Comparison of ENCODE assay signal across 1 cellular context in the genomic region with DNA sequence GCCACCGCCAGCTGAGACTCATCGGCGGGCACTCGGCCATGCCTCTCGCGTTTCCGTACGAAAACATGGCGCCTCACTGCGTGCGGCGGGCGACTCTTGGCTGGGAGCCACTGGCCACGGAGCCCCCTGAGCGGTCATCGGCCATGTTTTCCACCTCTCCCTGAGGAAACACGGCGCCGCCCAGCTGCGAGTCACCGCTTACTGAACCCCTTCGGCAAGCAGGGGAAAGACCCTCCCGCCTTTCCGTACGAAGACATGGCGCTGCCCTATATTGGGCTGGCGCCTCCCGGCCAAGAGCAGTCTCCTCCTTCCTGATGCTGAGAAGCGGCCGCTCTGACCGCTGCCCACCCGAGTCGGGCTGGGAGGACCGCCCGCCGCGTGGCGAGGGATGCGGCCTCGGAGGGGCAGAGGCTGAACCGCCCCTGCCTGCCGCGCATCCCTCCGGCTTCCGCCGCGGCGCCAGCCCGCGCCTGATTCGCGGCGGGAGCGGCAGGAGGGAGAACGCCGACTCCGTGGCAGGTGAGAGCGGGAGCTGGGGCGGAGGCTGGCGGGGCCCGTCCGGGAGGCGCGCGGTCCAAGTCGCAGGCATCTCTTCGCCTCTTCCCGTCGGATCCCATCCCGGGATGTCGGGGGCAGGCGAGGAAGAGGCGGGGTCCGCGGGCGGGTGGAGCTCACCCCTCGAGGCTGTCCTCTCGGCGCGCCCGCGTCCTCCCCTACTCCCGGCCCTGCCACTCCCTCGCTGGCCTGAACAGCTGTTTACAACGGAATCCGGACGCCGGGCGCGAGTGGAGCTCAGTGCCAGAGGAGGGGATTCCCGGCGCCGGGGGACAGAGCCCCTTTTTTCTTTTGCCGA.
TF ChIP-seq lines count a peak whose summit lies in the region.

A gene with protein sequence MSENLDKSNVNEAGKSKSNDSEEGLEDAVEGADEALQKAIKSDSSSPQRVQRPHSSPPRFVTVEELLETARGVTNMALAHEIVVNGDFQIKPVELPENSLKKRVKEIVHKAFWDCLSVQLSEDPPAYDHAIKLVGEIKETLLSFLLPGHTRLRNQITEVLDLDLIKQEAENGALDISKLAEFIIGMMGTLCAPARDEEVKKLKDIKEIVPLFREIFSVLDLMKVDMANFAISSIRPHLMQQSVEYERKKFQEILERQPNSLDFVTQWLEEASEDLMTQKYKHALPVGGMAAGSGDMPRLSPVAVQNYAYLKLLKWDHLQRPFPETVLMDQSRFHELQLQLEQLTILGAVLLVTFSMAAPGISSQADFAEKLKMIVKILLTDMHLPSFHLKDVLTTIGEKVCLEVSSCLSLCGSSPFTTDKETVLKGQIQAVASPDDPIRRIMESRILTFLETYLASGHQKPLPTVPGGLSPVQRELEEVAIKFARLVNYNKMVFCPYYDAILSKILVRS (plus strand): TSS at position 299 of the 853 bp plus-strand sequence. CDS start 4,202 bp downstream, outside the sequence.

TF ChIP-seq in SK-N-SH, 30 proteins besides CTCF, POLR2A, EP300 and RAD21 (continued from another document):
- no peak for TF ChIP-seq JUND (IDR thresholded peaks at IDR 0.05)
- TF ChIP-seq RXRA (IDR thresholded peaks at IDR 0.05; ENCODE audit: borderline replicate concordance, low read depth) = no peak
- TF ChIP-seq, protein P1, sequence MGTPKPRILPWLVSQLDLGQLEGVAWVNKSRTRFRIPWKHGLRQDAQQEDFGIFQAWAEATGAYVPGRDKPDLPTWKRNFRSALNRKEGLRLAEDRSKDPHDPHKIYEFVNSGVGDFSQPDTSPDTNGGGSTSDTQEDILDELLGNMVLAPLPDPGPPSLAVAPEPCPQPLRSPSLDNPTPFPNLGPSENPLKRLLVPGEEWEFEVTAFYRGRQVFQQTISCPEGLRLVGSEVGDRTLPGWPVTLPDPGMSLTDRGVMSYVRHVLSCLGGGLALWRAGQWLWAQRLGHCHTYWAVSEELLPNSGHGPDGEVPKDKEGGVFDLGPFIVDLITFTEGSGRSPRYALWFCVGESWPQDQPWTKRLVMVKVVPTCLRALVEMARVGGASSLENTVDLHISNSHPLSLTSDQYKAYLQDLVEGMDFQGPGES (IDR thresholded peaks at IDR 0.05; ENCODE audit: low read depth, low read length) = no peak
- TF ChIP-seq TCF12 (IDR thresholded peaks at IDR 0.05) = no peak; the same call in 1 of the 2 replicates
- TF ChIP-seq NRF1 (IDR thresholded peaks at IDR 0.05; ENCODE audit: low read depth, low read length) = peak; percentile 22; the same call in 1 of the 2 replicates
- no peak for TF ChIP-seq SMC3 (IDR thresholded peaks at IDR 0.05; ENCODE audit: low read depth, low read length)
- TF ChIP-seq, protein P2, sequence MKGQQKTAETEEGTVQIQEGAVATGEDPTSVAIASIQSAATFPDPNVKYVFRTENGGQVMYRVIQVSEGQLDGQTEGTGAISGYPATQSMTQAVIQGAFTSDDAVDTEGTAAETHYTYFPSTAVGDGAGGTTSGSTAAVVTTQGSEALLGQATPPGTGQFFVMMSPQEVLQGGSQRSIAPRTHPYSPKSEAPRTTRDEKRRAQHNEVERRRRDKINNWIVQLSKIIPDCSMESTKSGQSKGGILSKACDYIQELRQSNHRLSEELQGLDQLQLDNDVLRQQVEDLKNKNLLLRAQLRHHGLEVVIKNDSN (IDR thresholded peaks at IDR 0.05; ENCODE audit: borderline replicate concordance, low read depth) = no peak; the same call in 1 of the 2 replicates
- TF ChIP-seq, protein P3, sequence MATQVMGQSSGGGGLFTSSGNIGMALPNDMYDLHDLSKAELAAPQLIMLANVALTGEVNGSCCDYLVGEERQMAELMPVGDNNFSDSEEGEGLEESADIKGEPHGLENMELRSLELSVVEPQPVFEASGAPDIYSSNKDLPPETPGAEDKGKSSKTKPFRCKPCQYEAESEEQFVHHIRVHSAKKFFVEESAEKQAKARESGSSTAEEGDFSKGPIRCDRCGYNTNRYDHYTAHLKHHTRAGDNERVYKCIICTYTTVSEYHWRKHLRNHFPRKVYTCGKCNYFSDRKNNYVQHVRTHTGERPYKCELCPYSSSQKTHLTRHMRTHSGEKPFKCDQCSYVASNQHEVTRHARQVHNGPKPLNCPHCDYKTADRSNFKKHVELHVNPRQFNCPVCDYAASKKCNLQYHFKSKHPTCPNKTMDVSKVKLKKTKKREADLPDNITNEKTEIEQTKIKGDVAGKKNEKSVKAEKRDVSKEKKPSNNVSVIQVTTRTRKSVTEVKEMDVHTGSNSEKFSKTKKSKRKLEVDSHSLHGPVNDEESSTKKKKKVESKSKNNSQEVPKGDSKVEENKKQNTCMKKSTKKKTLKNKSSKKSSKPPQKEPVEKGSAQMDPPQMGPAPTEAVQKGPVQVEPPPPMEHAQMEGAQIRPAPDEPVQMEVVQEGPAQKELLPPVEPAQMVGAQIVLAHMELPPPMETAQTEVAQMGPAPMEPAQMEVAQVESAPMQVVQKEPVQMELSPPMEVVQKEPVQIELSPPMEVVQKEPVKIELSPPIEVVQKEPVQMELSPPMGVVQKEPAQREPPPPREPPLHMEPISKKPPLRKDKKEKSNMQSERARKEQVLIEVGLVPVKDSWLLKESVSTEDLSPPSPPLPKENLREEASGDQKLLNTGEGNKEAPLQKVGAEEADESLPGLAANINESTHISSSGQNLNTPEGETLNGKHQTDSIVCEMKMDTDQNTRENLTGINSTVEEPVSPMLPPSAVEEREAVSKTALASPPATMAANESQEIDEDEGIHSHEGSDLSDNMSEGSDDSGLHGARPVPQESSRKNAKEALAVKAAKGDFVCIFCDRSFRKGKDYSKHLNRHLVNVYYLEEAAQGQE (IDR thresholded peaks at IDR 0.05; ENCODE audit: low read depth, low read length) = no peak
- no peak for TF ChIP-seq TEAD4 (IDR thresholded peaks at IDR 0.05; ENCODE audit: borderline replicate concordance, insufficient read depth)
- peak; percentile 99 for TF ChIP-seq YY1 (IDR thresholded peaks at IDR 0.05; ENCODE audit: low read depth)
- TF ChIP-seq RFX5 (IDR thresholded peaks at IDR 0.05; ENCODE audit: low read length) = no peak
- no peak; the same call in 1 of the 2 replicates for TF ChIP-seq FOXJ3 (CRISPR knock-in tag; IDR thresholded peaks at IDR 0.05)
- peak; percentile 60 for TF ChIP-seq MXI1 (IDR thresholded peaks at IDR 0.05; ENCODE audit: low read depth, low read length)
- TF ChIP-seq FOSL2 (IDR thresholded peaks at IDR 0.05; ENCODE audit: borderline replicate concordance, low read depth) = no peak
- no peak for TF ChIP-seq EZH2phosphoT487 (IDR thresholded peaks at IDR 0.05; ENCODE audit: borderline replicate concordance, low read depth)
- TF ChIP-seq SIN3A (IDR thresholded peaks at IDR 0.05; ENCODE audit: borderline replicate concordance, low read depth, low read length) = 0 out of 2 replicates have a peak, but pooled peaks have one; percentile 72
- TF ChIP-seq POLR2AphosphoS5 (IDR thresholded peaks at IDR 0.05; ENCODE audit: low read depth, low read length) = peak; percentile 60; the same call in 1 of the 2 replicates
- TF ChIP-seq, protein P4, sequence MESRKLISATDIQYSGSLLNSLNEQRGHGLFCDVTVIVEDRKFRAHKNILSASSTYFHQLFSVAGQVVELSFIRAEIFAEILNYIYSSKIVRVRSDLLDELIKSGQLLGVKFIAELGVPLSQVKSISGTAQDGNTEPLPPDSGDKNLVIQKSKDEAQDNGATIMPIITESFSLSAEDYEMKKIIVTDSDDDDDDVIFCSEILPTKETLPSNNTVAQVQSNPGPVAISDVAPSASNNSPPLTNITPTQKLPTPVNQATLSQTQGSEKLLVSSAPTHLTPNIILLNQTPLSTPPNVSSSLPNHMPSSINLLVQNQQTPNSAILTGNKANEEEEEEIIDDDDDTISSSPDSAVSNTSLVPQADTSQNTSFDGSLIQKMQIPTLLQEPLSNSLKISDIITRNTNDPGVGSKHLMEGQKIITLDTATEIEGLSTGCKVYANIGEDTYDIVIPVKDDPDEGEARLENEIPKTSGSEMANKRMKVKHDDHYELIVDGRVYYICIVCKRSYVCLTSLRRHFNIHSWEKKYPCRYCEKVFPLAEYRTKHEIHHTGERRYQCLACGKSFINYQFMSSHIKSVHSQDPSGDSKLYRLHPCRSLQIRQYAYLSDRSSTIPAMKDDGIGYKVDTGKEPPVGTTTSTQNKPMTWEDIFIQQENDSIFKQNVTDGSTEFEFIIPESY (IDR thresholded peaks at IDR 0.05; ENCODE audit: borderline replicate concordance, low read depth) = no peak
